Comparison of ENCODE assay signal across 1 cellular context in genomic region chr16:180921-181667, GRCh38.
A peak's percentile ranks its signal among the peaks of the same experiment; 100 is the strongest.
TF ChIP-seq lines count a peak whose summit lies in the region.

No MANE protein-coding gene starts in this region.

TF ChIP-seq in K562, 482 proteins besides CTCF, POLR2A, EP300 and RAD21 (continued from another document and continues in another):
- TF ChIP-seq KDM4B (IDR thresholded peaks at IDR 0.05; ENCODE audit: borderline replicate concordance in 2 of 2, low read depth in 1 of 2) (no peak), ZNF175 (CRISPR knock-in tag; IDR thresholded peaks at IDR 0.05; ENCODE audit: low read depth) (no peak), ZNF766 (CRISPR knock-in tag; conservative IDR thresholded peaks at IDR 0.05) (0 out of 2 replicates have a peak, but pooled peaks have one; percentile 15), ZNF583 (CRISPR knock-in tag; IDR thresholded peaks at IDR 0.05) (peak; percentile 78; the same call in 1 of the 2 replicates), SMARCA4 (IDR thresholded peaks at IDR 0.05) (peak; percentile 70), PTBP1 (IDR thresholded peaks at IDR 0.05; ENCODE audit: low read depth, low read length) (peak; percentile 39; the same call in 1 of the 2 replicates), XRCC3 (IDR thresholded peaks at IDR 0.05) (no peak), EP400 (IDR thresholded peaks at IDR 0.05) (peak; percentile 88; the same call in 1 of the 2 replicates), ARID3B (CRISPR knock-in tag; IDR thresholded peaks at IDR 0.05; ENCODE audit: borderline replicate concordance) (0 out of 2 replicates have a peak, but pooled peaks have one; percentile 6), MED1 (CRISPR knock-in tag; IDR thresholded peaks at IDR 0.05; ENCODE audit: borderline replicate concordance) (no peak), PCBP1 (IDR thresholded peaks at IDR 0.05; ENCODE audit: low read depth, low read length, poor library complexity, severe bottlenecking) (peak; percentile 70), KLF16 (IDR thresholded peaks at IDR 0.05) (no peak), ZNF124 (CRISPR knock-in tag; IDR thresholded peaks at IDR 0.05) (peak; percentile 97; the same call in 1 of the 2 replicates), MECOM (CRISPR knock-in tag; IDR thresholded peaks at IDR 0.05) (peak; percentile 59; the same call in 1 of the 2 replicates), SP2 (IDR thresholded peaks at IDR 0.05; ENCODE audit: extremely low read depth, low read depth, low read length, poor library complexity, severe bottlenecking) (no peak), TCF7 (IDR thresholded peaks at IDR 0.05; ENCODE audit: borderline replicate concordance) (peak; percentile 23; the same call in 1 of the 2 replicates), NR3C1 (CRISPR knock-in tag; IDR thresholded peaks at IDR 0.05) (peak; percentile 99), KLF13 (tag; IDR thresholded peaks at IDR 0.05; ENCODE audit: borderline replicate concordance, low read depth) (peak; percentile 65), MTA2 (IDR thresholded peaks at IDR 0.05; ENCODE audit: low read depth) (no peak), ZNF311 (CRISPR knock-in tag; IDR thresholded peaks at IDR 0.05) (no peak), RAD51 (IDR thresholded peaks at IDR 0.05; ENCODE audit: borderline replicate concordance, low read depth) (no peak; the same call in 1 of the 2 replicates), ELF4 (CRISPR knock-in tag; IDR thresholded peaks at IDR 0.05) (peak; percentile 11; the same call in 1 of the 2 replicates), ZNF217 (CRISPR knock-in tag; IDR thresholded peaks at IDR 0.05) (peak; percentile 98), L3MBTL2 (IDR thresholded peaks at IDR 0.05) (peak; percentile 100), REST (CRISPR knock-in tag; IDR thresholded peaks at IDR 0.05; ENCODE audit: low read depth) (peak; percentile 66), SIN3A (IDR thresholded peaks at IDR 0.05; ENCODE audit: borderline replicate concordance in 2 of 2, control insufficient read depth in 1 of 2, low read depth in 2 of 2, low read length in 2 of 2) (peak; percentile 3 to 69; a peak in 2 of 4 replicates), ESRRA (IDR thresholded peaks at IDR 0.05; ENCODE audit: borderline replicate concordance, low read depth) (peak; percentile 64; the same call in 1 of the 2 replicates), ZNF507 (tag; conservative IDR thresholded peaks at IDR 0.05) (no peak), ZNF140 (CRISPR knock-in tag; IDR thresholded peaks at IDR 0.05) (no peak), FOXA1 (IDR thresholded peaks at IDR 0.05; ENCODE audit: borderline replicate concordance) (no peak), TEAD4 (IDR thresholded peaks at IDR 0.05; ENCODE audit: low read length) (peak; percentile 42; the same call in 1 of the 2 replicates), TEAD4 (CRISPR knock-in tag; IDR thresholded peaks at IDR 0.05; ENCODE audit: borderline replicate concordance) (peak; percentile 99), ZBTB1 (CRISPR knock-in tag; IDR thresholded peaks at IDR 0.05; ENCODE audit: borderline replicate concordance, low read depth) (peak; percentile 97), MBD2 (IDR thresholded peaks at IDR 0.05; ENCODE audit: borderline replicate concordance, low read depth) (no peak; the same call in 1 of the 2 replicates), FOS (IDR thresholded peaks at IDR 0.05; ENCODE audit: extremely low read depth, insufficient read length) (no peak), ILF3 (IDR thresholded peaks at IDR 0.05; ENCODE audit: borderline replicate concordance) (peak; percentile 38; the same call in 1 of the 2 replicates), ZHX1 (conservative IDR thresholded peaks at IDR 0.05; ENCODE audit: low read length) (peak; percentile 82; the same call in 1 of the 2 replicates), E2F5 (CRISPR knock-in tag; IDR thresholded peaks at IDR 0.05) (peak; percentile 100), CCNT2 (IDR thresholded peaks at IDR 0.05; ENCODE audit: borderline replicate concordance, extremely low read depth, insufficient read length, low read depth, low read length) (peak; percentile 85)
- TF ChIP-seq, protein P1, sequence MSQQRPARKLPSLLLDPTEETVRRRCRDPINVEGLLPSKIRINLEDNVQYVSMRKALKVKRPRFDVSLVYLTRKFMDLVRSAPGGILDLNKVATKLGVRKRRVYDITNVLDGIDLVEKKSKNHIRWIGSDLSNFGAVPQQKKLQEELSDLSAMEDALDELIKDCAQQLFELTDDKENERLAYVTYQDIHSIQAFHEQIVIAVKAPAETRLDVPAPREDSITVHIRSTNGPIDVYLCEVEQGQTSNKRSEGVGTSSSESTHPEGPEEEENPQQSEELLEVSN (IDR thresholded peaks at IDR 0.05; ENCODE audit: borderline replicate concordance in 1 of 2, extremely low read depth in 1 of 2, insufficient read depth in 1 of 2, insufficient read length in 1 of 2, low read depth in 1 of 2, low read length in 1 of 2, poor library complexity in 1 of 2, severe bottlenecking in 1 of 2): peak; percentile 99
- TF ChIP-seq, protein P2, sequence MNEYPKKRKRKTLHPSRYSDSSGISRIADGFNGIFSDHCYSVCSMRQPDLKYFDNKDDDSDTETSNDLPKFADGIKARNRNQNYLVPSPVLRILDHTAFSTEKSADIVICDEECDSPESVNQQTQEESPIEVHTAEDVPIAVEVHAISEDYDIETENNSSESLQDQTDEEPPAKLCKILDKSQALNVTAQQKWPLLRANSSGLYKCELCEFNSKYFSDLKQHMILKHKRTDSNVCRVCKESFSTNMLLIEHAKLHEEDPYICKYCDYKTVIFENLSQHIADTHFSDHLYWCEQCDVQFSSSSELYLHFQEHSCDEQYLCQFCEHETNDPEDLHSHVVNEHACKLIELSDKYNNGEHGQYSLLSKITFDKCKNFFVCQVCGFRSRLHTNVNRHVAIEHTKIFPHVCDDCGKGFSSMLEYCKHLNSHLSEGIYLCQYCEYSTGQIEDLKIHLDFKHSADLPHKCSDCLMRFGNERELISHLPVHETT (CRISPR knock-in tag; conservative IDR thresholded peaks at IDR 0.05 in 1 of 2, IDR thresholded peaks at IDR 0.05 in 1 of 2): peak in 1 of 2 experiments; percentile 53; a peak in 1 of 4 replicates
- TF ChIP-seq, protein P3, sequence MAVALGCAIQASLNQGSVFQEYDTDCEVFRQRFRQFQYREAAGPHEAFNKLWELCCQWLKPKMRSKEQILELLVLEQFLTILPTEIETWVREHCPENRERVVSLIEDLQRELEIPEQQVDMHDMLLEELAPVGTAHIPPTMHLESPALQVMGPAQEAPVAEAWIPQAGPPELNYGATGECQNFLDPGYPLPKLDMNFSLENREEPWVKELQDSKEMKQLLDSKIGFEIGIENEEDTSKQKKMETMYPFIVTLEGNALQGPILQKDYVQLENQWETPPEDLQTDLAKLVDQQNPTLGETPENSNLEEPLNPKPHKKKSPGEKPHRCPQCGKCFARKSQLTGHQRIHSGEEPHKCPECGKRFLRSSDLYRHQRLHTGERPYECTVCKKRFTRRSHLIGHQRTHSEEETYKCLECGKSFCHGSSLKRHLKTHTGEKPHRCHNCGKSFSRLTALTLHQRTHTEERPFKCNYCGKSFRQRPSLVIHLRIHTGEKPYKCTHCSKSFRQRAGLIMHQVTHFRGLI (CRISPR knock-in tag; IDR thresholded peaks at IDR 0.05): no peak
- TF ChIP-seq, protein P4, sequence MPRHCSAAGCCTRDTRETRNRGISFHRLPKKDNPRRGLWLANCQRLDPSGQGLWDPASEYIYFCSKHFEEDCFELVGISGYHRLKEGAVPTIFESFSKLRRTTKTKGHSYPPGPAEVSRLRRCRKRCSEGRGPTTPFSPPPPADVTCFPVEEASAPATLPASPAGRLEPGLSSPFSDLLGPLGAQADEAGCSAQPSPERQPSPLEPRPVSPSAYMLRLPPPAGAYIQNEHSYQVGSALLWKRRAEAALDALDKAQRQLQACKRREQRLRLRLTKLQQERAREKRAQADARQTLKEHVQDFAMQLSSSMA (CRISPR knock-in tag; IDR thresholded peaks at IDR 0.05): 0 out of 2 replicates have a peak, but pooled peaks have one; percentile 12
- TF ChIP-seq, protein P5, sequence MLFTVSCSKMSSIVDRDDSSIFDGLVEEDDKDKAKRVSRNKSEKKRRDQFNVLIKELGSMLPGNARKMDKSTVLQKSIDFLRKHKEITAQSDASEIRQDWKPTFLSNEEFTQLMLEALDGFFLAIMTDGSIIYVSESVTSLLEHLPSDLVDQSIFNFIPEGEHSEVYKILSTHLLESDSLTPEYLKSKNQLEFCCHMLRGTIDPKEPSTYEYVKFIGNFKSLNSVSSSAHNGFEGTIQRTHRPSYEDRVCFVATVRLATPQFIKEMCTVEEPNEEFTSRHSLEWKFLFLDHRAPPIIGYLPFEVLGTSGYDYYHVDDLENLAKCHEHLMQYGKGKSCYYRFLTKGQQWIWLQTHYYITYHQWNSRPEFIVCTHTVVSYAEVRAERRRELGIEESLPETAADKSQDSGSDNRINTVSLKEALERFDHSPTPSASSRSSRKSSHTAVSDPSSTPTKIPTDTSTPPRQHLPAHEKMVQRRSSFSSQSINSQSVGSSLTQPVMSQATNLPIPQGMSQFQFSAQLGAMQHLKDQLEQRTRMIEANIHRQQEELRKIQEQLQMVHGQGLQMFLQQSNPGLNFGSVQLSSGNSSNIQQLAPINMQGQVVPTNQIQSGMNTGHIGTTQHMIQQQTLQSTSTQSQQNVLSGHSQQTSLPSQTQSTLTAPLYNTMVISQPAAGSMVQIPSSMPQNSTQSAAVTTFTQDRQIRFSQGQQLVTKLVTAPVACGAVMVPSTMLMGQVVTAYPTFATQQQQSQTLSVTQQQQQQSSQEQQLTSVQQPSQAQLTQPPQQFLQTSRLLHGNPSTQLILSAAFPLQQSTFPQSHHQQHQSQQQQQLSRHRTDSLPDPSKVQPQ (CRISPR knock-in tag; IDR thresholded peaks at IDR 0.05; ENCODE audit: borderline replicate concordance): no peak
- TF ChIP-seq, protein P6, sequence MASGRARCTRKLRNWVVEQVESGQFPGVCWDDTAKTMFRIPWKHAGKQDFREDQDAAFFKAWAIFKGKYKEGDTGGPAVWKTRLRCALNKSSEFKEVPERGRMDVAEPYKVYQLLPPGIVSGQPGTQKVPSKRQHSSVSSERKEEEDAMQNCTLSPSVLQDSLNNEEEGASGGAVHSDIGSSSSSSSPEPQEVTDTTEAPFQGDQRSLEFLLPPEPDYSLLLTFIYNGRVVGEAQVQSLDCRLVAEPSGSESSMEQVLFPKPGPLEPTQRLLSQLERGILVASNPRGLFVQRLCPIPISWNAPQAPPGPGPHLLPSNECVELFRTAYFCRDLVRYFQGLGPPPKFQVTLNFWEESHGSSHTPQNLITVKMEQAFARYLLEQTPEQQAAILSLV (tag; IDR thresholded peaks at IDR 0.05): no peak
